Comparison of ENCODE assay signal across 10 cellular contexts in genomic region chr20:23068283-23068682, GRCh38. TPM values are rescaled to one million over a fixed set of nuclear protein-coding genes. Genes with fewer than 3 reads are reported as not detected.
"Had no signal": no experiment of that assay in that cellular context is flagged by ENCODE, and none has a peak within 500 bp of the region (broad histone marks: within the 10 kb centered on the region; RNA-seq: fewer than 3 reads in every experiment).

No MANE protein-coding gene starts in this region.

- ATAC-seq: GM23338, K562 had no signal

- DNase-seq: H9, HCEC 1CT, IMR-90, KG1 had no signal

- H3K4me2 ChIP-seq: GM23338 had no signal

- H2AFZ ChIP-seq: GM23338 had no signal

- FAIRE-seq: H1, H54, HTR-8/SVneo, K562 had no signal

- H3K4me3 ChIP-seq: GM23338, K562 had no signal

RNA-seq across cellular contexts. Expression of gene CD93, which starts 17.8 kb away (rescaled TPM):
- total RNA-seq: GM23338, H9, HT-29 had no signal

RNA-seq across cellular contexts. Expression of gene THBD, which starts 18.8 kb away (rescaled TPM):
- total RNA-seq: HT-29, IMR-90 had no signal

RNA-seq across cellular contexts. Expression of gene SSTR4, which starts 33.2 kb away (rescaled TPM):
- total RNA-seq: GM23338, H1, H9, HT-29, IMR-90, K562 had no signal
- polyA plus RNA-seq: GM23338, IMR-90, K562 had no signal
